Comparison of ENCODE assay signal across 1 cellular context in the genomic region with DNA sequence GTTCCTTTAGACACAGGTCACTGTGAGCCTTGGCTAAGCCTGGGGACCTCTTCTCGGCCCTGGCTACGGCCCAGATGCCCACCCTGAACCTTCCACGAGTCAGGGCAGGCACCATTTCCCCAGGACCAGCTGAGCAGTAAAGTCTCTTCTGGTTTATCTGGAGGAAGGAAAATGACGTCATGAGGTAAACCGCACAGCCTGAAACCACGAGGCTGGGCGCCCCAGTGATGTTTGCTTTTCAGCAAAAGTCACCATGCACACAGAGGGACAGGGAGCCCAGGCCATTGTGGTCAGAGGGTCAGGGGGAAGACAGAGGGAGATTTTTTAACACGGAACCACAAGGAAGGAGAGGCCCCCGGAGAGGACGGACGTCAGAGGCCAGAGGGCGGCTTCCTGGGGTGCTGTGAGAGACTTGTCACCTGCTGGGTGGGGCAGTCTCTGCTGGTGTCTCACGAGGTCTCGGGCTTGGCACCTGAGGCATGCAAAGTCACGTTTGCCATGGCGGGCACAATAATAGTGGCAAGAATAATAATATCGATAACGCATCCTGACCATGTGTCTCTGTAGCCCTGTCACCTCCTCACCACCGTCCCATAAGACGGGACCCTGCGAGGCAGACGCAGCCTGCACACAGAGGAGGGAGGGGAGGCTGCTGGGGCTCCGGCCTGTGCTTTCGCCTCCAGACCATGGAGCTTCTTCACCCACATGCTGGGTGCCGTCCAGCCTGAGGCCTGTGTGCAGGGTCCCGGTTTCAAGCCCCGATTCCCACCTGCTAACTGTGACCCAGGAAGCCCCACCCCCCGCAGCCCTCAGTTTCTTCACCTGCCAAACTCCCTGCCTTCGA.
TF ChIP-seq lines count a peak whose summit lies in the region.

No MANE protein-coding gene starts in this region.

TF ChIP-seq in HepG2, 621 proteins besides CTCF, POLR2A, EP300 and RAD21 (continued from another document and continues in another):
- TF ChIP-seq MTA1 (CRISPR knock-in tag; IDR thresholded peaks at IDR 0.05; ENCODE audit: borderline replicate concordance) (no peak), GLI4 (CRISPR knock-in tag; IDR thresholded peaks at IDR 0.05; ENCODE audit: borderline replicate concordance) (no peak), NCOA2 (CRISPR knock-in tag; IDR thresholded peaks at IDR 0.05) (no peak), ONECUT2 (CRISPR knock-in tag; IDR thresholded peaks at IDR 0.05) (no peak), ZNF75D (CRISPR knock-in tag; IDR thresholded peaks at IDR 0.05; ENCODE audit: borderline replicate concordance) (no peak), KAT8 (CRISPR knock-in tag; IDR thresholded peaks at IDR 0.05) (0 out of 2 replicates have a peak, but pooled peaks have one; percentile 22), SP5 (CRISPR knock-in tag; IDR thresholded peaks at IDR 0.05; ENCODE audit: borderline replicate concordance, low read depth) (no peak), GZF1 (CRISPR knock-in tag; IDR thresholded peaks at IDR 0.05) (no peak), FOXK2 (IDR thresholded peaks at IDR 0.05) (no peak), RXRB (CRISPR knock-in tag; IDR thresholded peaks at IDR 0.05; ENCODE audit: borderline replicate concordance) (no peak), MAFK (conservative IDR thresholded peaks at IDR 0.05 in 1 of 2, IDR thresholded peaks at IDR 0.05 in 1 of 2; ENCODE audit: low read length in 2 of 2) (no peak), HOXA5 (CRISPR knock-in tag; IDR thresholded peaks at IDR 0.05) (no peak), CC2D1A (CRISPR knock-in tag; IDR thresholded peaks at IDR 0.05) (no peak), NCOR1 (IDR thresholded peaks at IDR 0.05; ENCODE audit: borderline replicate concordance, low read length) (no peak), RARG (CRISPR knock-in tag; IDR thresholded peaks at IDR 0.05; ENCODE audit: low read depth) (no peak), SNRNP70 (IDR thresholded peaks at IDR 0.05; ENCODE audit: low read depth, low read length) (no peak), XRCC5 (optimal IDR thresholded peaks at IDR 0.05; ENCODE audit: low read length) (no peak), KDM1A (CRISPR knock-in tag; IDR thresholded peaks at IDR 0.05) (no peak), TARDBP (CRISPR knock-in tag; IDR thresholded peaks at IDR 0.05) (no peak), ESRRA (CRISPR knock-in tag; IDR thresholded peaks at IDR 0.05; ENCODE audit: low read depth) (no peak), ZMAT3 (CRISPR knock-in tag; conservative IDR thresholded peaks at IDR 0.05) (no peak), ZNF430 (CRISPR knock-in tag; IDR thresholded peaks at IDR 0.05) (0 out of 2 replicates have a peak, but pooled peaks have one; percentile 27), ZNF564 (CRISPR knock-in tag; IDR thresholded peaks at IDR 0.05) (no peak), ZNF768 (CRISPR knock-in tag; IDR thresholded peaks at IDR 0.05) (no peak), NR1H2 (CRISPR knock-in tag; IDR thresholded peaks at IDR 0.05; ENCODE audit: borderline replicate concordance, low read depth) (no peak), KDM5B (CRISPR knock-in tag; IDR thresholded peaks at IDR 0.05; ENCODE audit: borderline replicate concordance) (no peak; the same call in 1 of the 2 replicates), ZNF549 (CRISPR knock-in tag; IDR thresholded peaks at IDR 0.05) (no peak), ZC3H4 (CRISPR knock-in tag; IDR thresholded peaks at IDR 0.05; ENCODE audit: borderline replicate concordance) (no peak), ZNF713 (CRISPR knock-in tag; IDR thresholded peaks at IDR 0.05) (no peak), CHD4 (IDR thresholded peaks at IDR 0.05; ENCODE audit: borderline replicate concordance, low read length) (no peak), ARNTL (CRISPR knock-in tag; IDR thresholded peaks at IDR 0.05) (no peak), GTF2F1 (IDR thresholded peaks at IDR 0.05; ENCODE audit: low read length) (no peak), STAG1 (CRISPR knock-in tag; IDR thresholded peaks at IDR 0.05) (no peak), ZNF468 (CRISPR knock-in tag; IDR thresholded peaks at IDR 0.05) (no peak), ZNF34 (CRISPR knock-in tag; IDR thresholded peaks at IDR 0.05; ENCODE audit: borderline replicate concordance) (no peak), MZF1 (CRISPR knock-in tag; IDR thresholded peaks at IDR 0.05; ENCODE audit: borderline replicate concordance) (no peak), ASH2L (IDR thresholded peaks at IDR 0.05; ENCODE audit: insufficient read length, low read depth, low read length) (no peak), YEATS4 (CRISPR knock-in tag; IDR thresholded peaks at IDR 0.05; ENCODE audit: borderline replicate concordance) (no peak), KAT7 (CRISPR knock-in tag; IDR thresholded peaks at IDR 0.05; ENCODE audit: borderline replicate concordance) (no peak), AGO2 (optimal IDR thresholded peaks at IDR 0.05; ENCODE audit: low read depth, low read length) (no peak)
- TF ChIP-seq, protein P1, sequence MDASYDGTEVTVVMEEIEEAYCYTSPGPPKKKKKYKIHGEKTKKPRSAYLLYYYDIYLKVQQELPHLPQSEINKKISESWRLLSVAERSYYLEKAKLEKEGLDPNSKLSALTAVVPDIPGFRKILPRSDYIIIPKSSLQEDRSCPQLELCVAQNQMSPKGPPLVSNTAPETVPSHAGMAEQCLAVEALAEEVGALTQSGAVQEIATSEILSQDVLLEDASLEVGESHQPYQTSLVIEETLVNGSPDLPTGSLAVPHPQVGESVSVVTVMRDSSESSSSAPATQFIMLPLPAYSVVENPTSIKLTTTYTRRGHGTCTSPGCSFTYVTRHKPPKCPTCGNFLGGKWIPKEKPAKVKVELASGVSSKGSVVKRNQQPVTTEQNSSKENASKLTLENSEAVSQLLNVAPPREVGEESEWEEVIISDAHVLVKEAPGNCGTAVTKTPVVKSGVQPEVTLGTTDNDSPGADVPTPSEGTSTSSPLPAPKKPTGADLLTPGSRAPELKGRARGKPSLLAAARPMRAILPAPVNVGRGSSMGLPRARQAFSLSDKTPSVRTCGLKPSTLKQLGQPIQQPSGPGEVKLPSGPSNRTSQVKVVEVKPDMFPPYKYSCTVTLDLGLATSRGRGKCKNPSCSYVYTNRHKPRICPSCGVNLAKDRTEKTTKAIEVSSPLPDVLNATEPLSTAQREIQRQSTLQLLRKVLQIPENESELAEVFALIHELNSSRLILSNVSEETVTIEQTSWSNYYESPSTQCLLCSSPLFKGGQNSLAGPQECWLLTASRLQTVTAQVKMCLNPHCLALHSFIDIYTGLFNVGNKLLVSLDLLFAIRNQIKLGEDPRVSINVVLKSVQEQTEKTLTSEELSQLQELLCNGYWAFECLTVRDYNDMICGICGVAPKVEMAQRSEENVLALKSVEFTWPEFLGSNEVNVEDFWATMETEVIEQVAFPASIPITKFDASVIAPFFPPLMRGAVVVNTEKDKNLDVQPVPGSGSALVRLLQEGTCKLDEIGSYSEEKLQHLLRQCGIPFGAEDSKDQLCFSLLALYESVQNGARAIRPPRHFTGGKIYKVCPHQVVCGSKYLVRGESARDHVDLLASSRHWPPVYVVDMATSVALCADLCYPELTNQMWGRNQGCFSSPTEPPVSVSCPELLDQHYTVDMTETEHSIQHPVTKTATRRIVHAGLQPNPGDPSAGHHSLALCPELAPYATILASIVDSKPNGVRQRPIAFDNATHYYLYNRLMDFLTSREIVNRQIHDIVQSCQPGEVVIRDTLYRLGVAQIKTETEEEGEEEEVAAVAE (CRISPR knock-in tag; IDR thresholded peaks at IDR 0.05; ENCODE audit: borderline replicate concordance): peak; percentile 64; the same call in 1 of the 2 replicates
- TF ChIP-seq, protein P2, sequence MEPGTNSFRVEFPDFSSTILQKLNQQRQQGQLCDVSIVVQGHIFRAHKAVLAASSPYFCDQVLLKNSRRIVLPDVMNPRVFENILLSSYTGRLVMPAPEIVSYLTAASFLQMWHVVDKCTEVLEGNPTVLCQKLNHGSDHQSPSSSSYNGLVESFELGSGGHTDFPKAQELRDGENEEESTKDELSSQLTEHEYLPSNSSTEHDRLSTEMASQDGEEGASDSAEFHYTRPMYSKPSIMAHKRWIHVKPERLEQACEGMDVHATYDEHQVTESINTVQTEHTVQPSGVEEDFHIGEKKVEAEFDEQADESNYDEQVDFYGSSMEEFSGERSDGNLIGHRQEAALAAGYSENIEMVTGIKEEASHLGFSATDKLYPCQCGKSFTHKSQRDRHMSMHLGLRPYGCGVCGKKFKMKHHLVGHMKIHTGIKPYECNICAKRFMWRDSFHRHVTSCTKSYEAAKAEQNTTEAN (CRISPR knock-in tag; conservative IDR thresholded peaks at IDR 0.05): 0 out of 2 replicates have a peak, but pooled peaks have one; percentile 19
- TF ChIP-seq, protein P3, sequence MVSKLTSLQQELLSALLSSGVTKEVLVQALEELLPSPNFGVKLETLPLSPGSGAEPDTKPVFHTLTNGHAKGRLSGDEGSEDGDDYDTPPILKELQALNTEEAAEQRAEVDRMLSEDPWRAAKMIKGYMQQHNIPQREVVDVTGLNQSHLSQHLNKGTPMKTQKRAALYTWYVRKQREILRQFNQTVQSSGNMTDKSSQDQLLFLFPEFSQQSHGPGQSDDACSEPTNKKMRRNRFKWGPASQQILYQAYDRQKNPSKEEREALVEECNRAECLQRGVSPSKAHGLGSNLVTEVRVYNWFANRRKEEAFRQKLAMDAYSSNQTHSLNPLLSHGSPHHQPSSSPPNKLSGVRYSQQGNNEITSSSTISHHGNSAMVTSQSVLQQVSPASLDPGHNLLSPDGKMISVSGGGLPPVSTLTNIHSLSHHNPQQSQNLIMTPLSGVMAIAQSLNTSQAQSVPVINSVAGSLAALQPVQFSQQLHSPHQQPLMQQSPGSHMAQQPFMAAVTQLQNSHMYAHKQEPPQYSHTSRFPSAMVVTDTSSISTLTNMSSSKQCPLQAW (CRISPR knock-in tag; IDR thresholded peaks at IDR 0.05): no peak
- TF ChIP-seq, protein P4, sequence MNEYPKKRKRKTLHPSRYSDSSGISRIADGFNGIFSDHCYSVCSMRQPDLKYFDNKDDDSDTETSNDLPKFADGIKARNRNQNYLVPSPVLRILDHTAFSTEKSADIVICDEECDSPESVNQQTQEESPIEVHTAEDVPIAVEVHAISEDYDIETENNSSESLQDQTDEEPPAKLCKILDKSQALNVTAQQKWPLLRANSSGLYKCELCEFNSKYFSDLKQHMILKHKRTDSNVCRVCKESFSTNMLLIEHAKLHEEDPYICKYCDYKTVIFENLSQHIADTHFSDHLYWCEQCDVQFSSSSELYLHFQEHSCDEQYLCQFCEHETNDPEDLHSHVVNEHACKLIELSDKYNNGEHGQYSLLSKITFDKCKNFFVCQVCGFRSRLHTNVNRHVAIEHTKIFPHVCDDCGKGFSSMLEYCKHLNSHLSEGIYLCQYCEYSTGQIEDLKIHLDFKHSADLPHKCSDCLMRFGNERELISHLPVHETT (CRISPR knock-in tag; conservative IDR thresholded peaks at IDR 0.05): no peak
- TF ChIP-seq, protein P5, sequence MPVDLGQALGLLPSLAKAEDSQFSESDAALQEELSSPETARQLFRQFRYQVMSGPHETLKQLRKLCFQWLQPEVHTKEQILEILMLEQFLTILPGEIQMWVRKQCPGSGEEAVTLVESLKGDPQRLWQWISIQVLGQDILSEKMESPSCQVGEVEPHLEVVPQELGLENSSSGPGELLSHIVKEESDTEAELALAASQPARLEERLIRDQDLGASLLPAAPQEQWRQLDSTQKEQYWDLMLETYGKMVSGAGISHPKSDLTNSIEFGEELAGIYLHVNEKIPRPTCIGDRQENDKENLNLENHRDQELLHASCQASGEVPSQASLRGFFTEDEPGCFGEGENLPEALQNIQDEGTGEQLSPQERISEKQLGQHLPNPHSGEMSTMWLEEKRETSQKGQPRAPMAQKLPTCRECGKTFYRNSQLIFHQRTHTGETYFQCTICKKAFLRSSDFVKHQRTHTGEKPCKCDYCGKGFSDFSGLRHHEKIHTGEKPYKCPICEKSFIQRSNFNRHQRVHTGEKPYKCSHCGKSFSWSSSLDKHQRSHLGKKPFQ (CRISPR knock-in tag; IDR thresholded peaks at IDR 0.05; ENCODE audit: insufficient replicate concordance): no peak
- TF ChIP-seq, protein P6, sequence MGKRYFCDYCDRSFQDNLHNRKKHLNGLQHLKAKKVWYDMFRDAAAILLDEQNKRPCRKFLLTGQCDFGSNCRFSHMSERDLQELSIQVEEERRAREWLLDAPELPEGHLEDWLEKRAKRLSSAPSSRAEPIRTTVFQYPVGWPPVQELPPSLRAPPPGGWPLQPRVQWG (CRISPR knock-in tag; IDR thresholded peaks at IDR 0.05; ENCODE audit: borderline replicate concordance, low read depth): no peak
- TF ChIP-seq, protein P7, sequence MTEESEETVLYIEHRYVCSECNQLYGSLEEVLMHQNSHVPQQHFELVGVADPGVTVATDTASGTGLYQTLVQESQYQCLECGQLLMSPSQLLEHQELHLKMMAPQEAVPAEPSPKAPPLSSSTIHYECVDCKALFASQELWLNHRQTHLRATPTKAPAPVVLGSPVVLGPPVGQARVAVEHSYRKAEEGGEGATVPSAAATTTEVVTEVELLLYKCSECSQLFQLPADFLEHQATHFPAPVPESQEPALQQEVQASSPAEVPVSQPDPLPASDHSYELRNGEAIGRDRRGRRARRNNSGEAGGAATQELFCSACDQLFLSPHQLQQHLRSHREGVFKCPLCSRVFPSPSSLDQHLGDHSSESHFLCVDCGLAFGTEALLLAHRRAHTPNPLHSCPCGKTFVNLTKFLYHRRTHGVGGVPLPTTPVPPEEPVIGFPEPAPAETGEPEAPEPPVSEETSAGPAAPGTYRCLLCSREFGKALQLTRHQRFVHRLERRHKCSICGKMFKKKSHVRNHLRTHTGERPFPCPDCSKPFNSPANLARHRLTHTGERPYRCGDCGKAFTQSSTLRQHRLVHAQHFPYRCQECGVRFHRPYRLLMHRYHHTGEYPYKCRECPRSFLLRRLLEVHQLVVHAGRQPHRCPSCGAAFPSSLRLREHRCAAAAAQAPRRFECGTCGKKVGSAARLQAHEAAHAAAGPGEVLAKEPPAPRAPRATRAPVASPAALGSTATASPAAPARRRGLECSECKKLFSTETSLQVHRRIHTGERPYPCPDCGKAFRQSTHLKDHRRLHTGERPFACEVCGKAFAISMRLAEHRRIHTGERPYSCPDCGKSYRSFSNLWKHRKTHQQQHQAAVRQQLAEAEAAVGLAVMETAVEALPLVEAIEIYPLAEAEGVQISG (CRISPR knock-in tag; IDR thresholded peaks at IDR 0.05): no peak; the same call in 1 of the 2 replicates
- TF ChIP-seq, protein P8, sequence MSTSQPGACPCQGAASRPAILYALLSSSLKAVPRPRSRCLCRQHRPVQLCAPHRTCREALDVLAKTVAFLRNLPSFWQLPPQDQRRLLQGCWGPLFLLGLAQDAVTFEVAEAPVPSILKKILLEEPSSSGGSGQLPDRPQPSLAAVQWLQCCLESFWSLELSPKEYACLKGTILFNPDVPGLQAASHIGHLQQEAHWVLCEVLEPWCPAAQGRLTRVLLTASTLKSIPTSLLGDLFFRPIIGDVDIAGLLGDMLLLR (CRISPR knock-in tag; IDR thresholded peaks at IDR 0.05): no peak
- TF ChIP-seq, protein P9, sequence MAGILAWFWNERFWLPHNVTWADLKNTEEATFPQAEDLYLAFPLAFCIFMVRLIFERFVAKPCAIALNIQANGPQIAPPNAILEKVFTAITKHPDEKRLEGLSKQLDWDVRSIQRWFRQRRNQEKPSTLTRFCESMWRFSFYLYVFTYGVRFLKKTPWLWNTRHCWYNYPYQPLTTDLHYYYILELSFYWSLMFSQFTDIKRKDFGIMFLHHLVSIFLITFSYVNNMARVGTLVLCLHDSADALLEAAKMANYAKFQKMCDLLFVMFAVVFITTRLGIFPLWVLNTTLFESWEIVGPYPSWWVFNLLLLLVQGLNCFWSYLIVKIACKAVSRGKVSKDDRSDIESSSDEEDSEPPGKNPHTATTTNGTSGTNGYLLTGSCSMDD (CRISPR knock-in tag; IDR thresholded peaks at IDR 0.05): no peak
